27 cellular contexts compared by ENCODE assay signal in the genomic region with DNA sequence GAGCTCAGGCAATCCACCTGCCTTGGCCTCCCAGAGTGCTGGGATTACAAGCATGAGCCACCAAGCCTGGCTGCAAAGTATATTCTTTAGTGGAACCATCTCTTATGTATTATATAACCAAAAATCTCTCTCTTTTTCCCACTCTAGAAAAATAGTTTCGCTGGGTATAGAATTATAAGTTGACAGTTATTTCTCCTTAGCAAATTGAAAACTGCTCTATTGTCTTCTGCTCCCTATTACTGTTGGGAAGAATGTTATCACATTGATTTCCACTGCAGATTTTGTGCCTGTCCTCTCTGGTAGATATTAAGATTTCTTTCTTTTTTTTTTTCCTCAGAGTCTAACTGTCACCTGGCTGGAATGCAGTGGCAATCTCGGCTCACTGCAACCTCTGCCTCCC.
"Had no signal": no experiment of that assay in that cellular context is flagged by ENCODE, and none has a peak within 500 bp of the region (broad histone marks: within the 10 kb centered on the region; RNA-seq: fewer than 3 reads in every experiment).

No MANE protein-coding gene starts in this region.

- H3K27me3 ChIP-seq: colonic mucosa, dorsolateral prefrontal cortex, esophagus muscularis mucosa, esophagus squamous epithelium, foreskin keratinocyte, gastrocnemius medialis, gastroesophageal sphincter, heart left ventricle, heart right ventricle had no signal

- ATAC-seq: effector memory CD8-positive, alpha-beta T cell; foreskin keratinocyte; gastrocnemius medialis; gastroesophageal sphincter; heart left ventricle; heart right ventricle had no signal

- H3K4me1 ChIP-seq: colonic mucosa, foreskin keratinocyte, gastrocnemius medialis had no signal

- DNase-seq: colonic mucosa; cortex of kidney; dermis blood vessel endothelial cell; effector CD4-positive, alpha-beta T cell; effector CD8-positive, alpha-beta T cell; effector memory CD4-positive, alpha-beta T cell; effector memory CD8-positive, alpha-beta T cell; endodermal cell; erythroblast; esophagus squamous epithelium; foreskin fibroblast; foreskin keratinocyte; foreskin melanocyte; gastrocnemius medialis; glutamatergic neuron; head of caudate nucleus; heart left ventricle; heart right ventricle had no signal

- H3K36me3 ChIP-seq: colonic mucosa, esophagus muscularis mucosa, esophagus squamous epithelium, gastrocnemius medialis, gastroesophageal sphincter, heart left ventricle, heart right ventricle had no signal

- FAIRE-seq: colon, endometrium, endothelial cell of umbilical vein, frontal cortex had no signal

- H3K9me3 ChIP-seq: colonic mucosa, esophagus muscularis mucosa, esophagus squamous epithelium, gastrocnemius medialis, gastroesophageal sphincter had no signal

- H3K4me3 ChIP-seq: colonic mucosa, coronary artery, dorsolateral prefrontal cortex, esophagus muscularis mucosa, esophagus squamous epithelium, gastrocnemius medialis, gastroesophageal sphincter, heart left ventricle, heart right ventricle had no signal

- H3K27ac ChIP-seq: colonic mucosa, coronary artery, dorsolateral prefrontal cortex, epithelial cell of prostate, esophagus muscularis mucosa, esophagus squamous epithelium, foreskin keratinocyte, gastrocnemius medialis, gastroesophageal sphincter, heart left ventricle, heart right ventricle had no signal
